Comparison of ENCODE assay signal across 10 cellular contexts in genomic region chr11:68297052-68297378, GRCh38.
"Had no signal": no experiment of that assay in that cellular context is flagged by ENCODE, and none has a peak within 500 bp of the region (broad histone marks: within the 10 kb centered on the region; RNA-seq: fewer than 3 reads in every experiment).

No MANE protein-coding gene starts in this region.

- H3K36me3 ChIP-seq: brain microvascular endothelial cell, esophagus muscularis mucosa, tibial artery, vagina had no signal

- H3K4me3 ChIP-seq: psoas muscle, tibial artery had no signal

- H3K27me3 ChIP-seq: brain microvascular endothelial cell, dorsolateral prefrontal cortex, esophagus muscularis mucosa, tibial artery, vagina had no signal

- H3K9me3 Mint-ChIP-seq: activated naive CD8-positive, alpha-beta T cell treated with anti-CD3 and anti-CD28 coated beads for 36 hours; activated T-cell treated with anti-CD3 and anti-CD28 coated beads, Interleukin-2, amount 50 U/mL, for 4 hours; natural killer cell had no signal

- H3K27ac ChIP-seq: brain microvascular endothelial cell, psoas muscle, tibial artery, vagina had no signal

- H3K4me3 Mint-ChIP-seq: activated naive CD8-positive, alpha-beta T cell treated with anti-CD3 and anti-CD28 coated beads for 36 hours; activated T-cell treated with anti-CD3 and anti-CD28 coated beads, Interleukin-2, amount 50 U/mL, for 4 hours; natural killer cell had no signal

- FAIRE-seq: endometrium had no signal

- H3K36me3 Mint-ChIP-seq: activated naive CD8-positive, alpha-beta T cell treated with anti-CD3 and anti-CD28 coated beads for 36 hours; natural killer cell had no signal

- H3K4me1 Mint-ChIP-seq: natural killer cell had no signal

- H3K9me3 ChIP-seq: esophagus muscularis mucosa, psoas muscle, tibial artery, vagina had no signal

- H3K27ac Mint-ChIP-seq: activated naive CD8-positive, alpha-beta T cell treated with anti-CD3 and anti-CD28 coated beads for 36 hours; natural killer cell had no signal
